Comparison of ENCODE assay signal across 15 cellular contexts in genomic region chr1:115478933-115479551, GRCh38.
DNase-seq lines count a peak whose midpoint lies in the region; ATAC-seq and TF ChIP-seq lines count a peak whose summit lies in the region.
"Had no signal": no experiment of that assay in that cellular context is flagged by ENCODE, and none has a peak within 500 bp of the region (broad histone marks: within the 10 kb centered on the region; RNA-seq: fewer than 3 reads in every experiment).

No MANE protein-coding gene starts in this region.

- intact Hi-C loops in PC-9 (cut with micrococcal nuclease; ENCODE audit: unreplicated experiment): no loop called here

- H3K9ac ChIP-seq in endodermal cell (ENCODE audit: extremely low read depth, low read length, poor library complexity, severe bottlenecking): no peak overlapping the region
- H3K9ac ChIP-seq: BLaER1 treated with 17β-estradiol and CSF1 and Interleukin-3, amounts not matched to agents 10 nM and 100 nM had no signal

- no peak overlapping the region for H3K27ac Mint-ChIP-seq in endodermal cell
- H3K27ac Mint-ChIP-seq: activated naive CD8-positive, alpha-beta T cell treated with anti-CD3 and anti-CD28 coated beads, Interleukin-2, amount 50 U/mL, for 24 hours had no signal

- H3K4me1 Mint-ChIP-seq in endodermal cell: peaks cover 1% of the 10 kb centered on the region
- H3K4me1 Mint-ChIP-seq: activated naive CD8-positive, alpha-beta T cell treated with anti-CD3 and anti-CD28 coated beads, Interleukin-2, amount 50 U/mL, for 24 hours had no signal

- H3K36me3 ChIP-seq in endodermal cell (ENCODE audit: control insufficient read depth, insufficient read depth, low read length) (no peaks in the 10 kb centered on the region), lung (ENCODE audit: control insufficient read depth in 2 of 2, insufficient read depth in 2 of 2, low read length in 2 of 2) (no peaks in the 10 kb centered on the region), PC-9 (ENCODE audit: low read depth) (no peaks in the 10 kb centered on the region)
- H3K36me3 ChIP-seq: BLaER1 treated with 17β-estradiol and CSF1 and Interleukin-3, amounts not matched to agents 10 nM and 100 nM; gastroesophageal sphincter had no signal

- H3K36me3 Mint-ChIP-seq in endodermal cell (ENCODE audit: low read depth): no peaks in the 10 kb centered on the region

- peak; percentile 19 for ATAC-seq in lung (ENCODE audit: insufficient read depth, low FRiP score)
- no peak for ATAC-seq in HG03159 (IDR thresholded peaks at IDR 0.05; ENCODE audit: unreplicated experiment)
- no peak for ATAC-seq in GM21447 (IDR thresholded peaks at IDR 0.05; ENCODE audit: unreplicated experiment)
- ATAC-seq in HG03354 (IDR thresholded peaks at IDR 0.05; ENCODE audit: poor library complexity, severe bottlenecking, unreplicated experiment): no peak
- ATAC-seq: activated naive CD8-positive, alpha-beta T cell treated with anti-CD3 and anti-CD28 coated beads, Interleukin-2, amount 50 U/mL, for 24 hours; gastroesophageal sphincter had no signal

- DNase-seq in DMS79 (lab: John Stamatoyannopoulos, UW) (peak; percentile 42), NCI-H2107 treated with DMSO at 0.1 percent for 48 hours (lab: John Stamatoyannopoulos, UW; ENCODE audit: unreplicated experiment) (peak; percentile 87), endodermal cell (peak; percentile 40), lung (ENCODE audit: low spot score) (no peak), PC-9 (no peak)
- DNase-seq: activated naive CD8-positive, alpha-beta T cell treated with anti-CD3 and anti-CD28 coated beads, Interleukin-2, amount 50 U/mL, for 24 hours; mammary epithelial cell; occipital lobe; stimulated activated naive CD4-positive, alpha-beta T cell had no signal

- H4K20me1 ChIP-seq in PC-9 (ENCODE audit: insufficient read depth): no peaks in the 10 kb centered on the region
- H4K20me1 ChIP-seq: BLaER1 treated with 17β-estradiol and CSF1 and Interleukin-3, amounts not matched to agents 10 nM and 100 nM had no signal

- H3K9me3 Mint-ChIP-seq in endodermal cell: no peaks in the 10 kb centered on the region

- peaks cover 11% of the 10 kb centered on the region; the same call in 1 of the 2 replicates for H3F3A ChIP-seq in PC-9 (ENCODE audit: insufficient read depth, low read depth)

- POLR2A ChIA-PET in PC-9 (lab: Charles Lee; ENCODE audit: unreplicated experiment): no interaction called here

- CTCF ChIA-PET in PC-9 (lab: Charles Lee): no interaction called here

- WGBS in endodermal cell (ENCODE audit: insufficient coverage in 1 of 2, insufficient read length in 1 of 2), 2 experiments: 94 to 95% methylated on average over 3 to 26 of the region's 27 CpGs
- WGBS in lung, 2 donors: 35 to 50% methylated on average over 25 to 27 of the region's 27 CpGs

- peaks cover 20% of the 10 kb centered on the region for H3K27me3 Mint-ChIP-seq in endodermal cell (ENCODE audit: insufficient read depth)

- H3K4me3 ChIP-seq in endodermal cell (ENCODE audit: low read length): no peak overlapping the region
- no peak overlapping the region for H3K4me3 ChIP-seq in lung
- H3K4me3 ChIP-seq in PC-9: no peak overlapping the region
- H3K4me3 ChIP-seq: BLaER1 treated with 17β-estradiol and CSF1 and Interleukin-3, amounts not matched to agents 10 nM and 100 nM; gastroesophageal sphincter had no signal

- no peaks in the 10 kb centered on the region for H3K4me1 ChIP-seq in endodermal cell (ENCODE audit: control insufficient read depth, insufficient read depth, low read length)
- H3K4me1 ChIP-seq in lung (ENCODE audit: control insufficient read depth in 2 of 2, insufficient read depth in 2 of 2, low read length in 2 of 2): no peaks in the 10 kb centered on the region
- peaks cover 17% of the 10 kb centered on the region for H3K4me1 ChIP-seq in PC-9 (replicated peaks; ENCODE audit: insufficient read depth)
- H3K4me1 ChIP-seq: gastroesophageal sphincter had no signal

- H3K4me2 ChIP-seq in PC-9: no peak overlapping the region
- H3K4me2 ChIP-seq: BLaER1 treated with 17β-estradiol and CSF1 and Interleukin-3, amounts not matched to agents 10 nM and 100 nM had no signal

- H3K4me3 Mint-ChIP-seq in endodermal cell: no peak overlapping the region
- H3K4me3 Mint-ChIP-seq: activated naive CD8-positive, alpha-beta T cell treated with anti-CD3 and anti-CD28 coated beads, Interleukin-2, amount 50 U/mL, for 24 hours had no signal

- no peak overlapping the region for H2AFZ ChIP-seq in PC-9

- no TSS peak for BruUV-seq in PC-9 (replicated peaks; lab: Mats Ljungman, UMichigan)

- TF ChIP-seq CTCF in endodermal cell (conservative IDR thresholded peaks at IDR 0.05) (no peak), lung (IDR thresholded peaks at IDR 0.05; ENCODE audit: control extremely low read depth, extremely low read depth) (no peak), PC-9 (conservative IDR thresholded peaks at IDR 0.05) (no peak)

- H3K27me3 ChIP-seq in endodermal cell (ENCODE audit: control insufficient read depth, insufficient read depth, low read length, poor library complexity, severe bottlenecking) (no peaks in the 10 kb centered on the region), lung (ENCODE audit: control insufficient read depth, insufficient read depth) (no peaks in the 10 kb centered on the region), PC-9 (ENCODE audit: insufficient read depth, low read depth) (no peaks in the 10 kb centered on the region)
- H3K27me3 ChIP-seq: BLaER1 treated with 17β-estradiol and CSF1 and Interleukin-3, amounts not matched to agents 10 nM and 100 nM had no signal

- no peaks in the 10 kb centered on the region for H3K9me3 ChIP-seq in endodermal cell (ENCODE audit: control insufficient read depth, low read length)
- peaks cover 0 to 3% of the 10 kb centered on the region in 2 donors for H3K9me3 ChIP-seq in lung (ENCODE audit: control insufficient read depth in 2 of 2, insufficient read depth in 1 of 2, low read length in 1 of 2)
- H3K9me3 ChIP-seq in PC-9 (ENCODE audit: insufficient read depth, low read depth): no peaks in the 10 kb centered on the region
- H3K9me3 ChIP-seq: BLaER1 treated with 17β-estradiol and CSF1 and Interleukin-3, amounts not matched to agents 10 nM and 100 nM had no signal

- no peaks in the 10 kb centered on the region for H3K79me2 ChIP-seq in PC-9 (ENCODE audit: low read depth)

- H3K9me2 ChIP-seq in PC-9 (ENCODE audit: insufficient read depth): no peaks in the 10 kb centered on the region

- no peak overlapping the region for H3K27ac ChIP-seq in endodermal cell (ENCODE audit: low read depth, low read length)
- H3K27ac ChIP-seq in lung (ENCODE audit: low read depth in 1 of 2, low read length in 1 of 2): no peak overlapping the region
- no peak overlapping the region for H3K27ac ChIP-seq in PC-9
- H3K27ac ChIP-seq: BLaER1 treated with 17β-estradiol and CSF1 and Interleukin-3, amounts not matched to agents 10 nM and 100 nM; dorsolateral prefrontal cortex; gastroesophageal sphincter had no signal

Comparison
In these comparisons a context has a peak if more than half of its experiments do, and no peak if none do; other contexts are left out.
1. DNase-seq: peak in DMS79 (single experiment), NCI-H2107 treated with DMSO at 0.1 percent for 48 hours (single experiment) and endodermal cell (single experiment); none in lung (single experiment) and PC-9 (0 of 2).